In genomic region chrX:2469852-2470251, GRCh38 we compare ENCODE assay signal across 5 cellular contexts. TPM values are rescaled to one million over a fixed set of nuclear protein-coding genes. Genes with fewer than 3 reads are reported as not detected.
A peak's percentile ranks its signal among the peaks of the same experiment; 100 is the strongest.
DNase-seq lines count a peak whose midpoint lies in the region; ATAC-seq, FAIRE-seq and TF ChIP-seq lines count a peak whose summit lies in the region.
"Not testable (repeated sequence)": the region's sequence is repeated elsewhere in the genome, so short reads cannot be mapped to it uniquely, and the experiment has no call there.

No MANE protein-coding gene starts in this region.

- peaks cover 45% of the 10 kb centered on the region for H3K36me3 Mint-ChIP-seq in Caco-2 (ENCODE audit: insufficient read depth, unreplicated experiment)
- peaks cover 23% of the 10 kb centered on the region for H3K36me3 Mint-ChIP-seq in neural progenitor cell

- peaks cover 21% of the 10 kb centered on the region for H3K4me1 Mint-ChIP-seq in Caco-2 (ENCODE audit: low read depth, unreplicated experiment)
- H3K4me1 Mint-ChIP-seq in neural progenitor cell, result not testable (repeated sequence)

- TF ChIP-seq CTCF in Caco-2 (IDR thresholded peaks at IDR 0.05; ENCODE audit: insufficient read depth in 1 of 2, low read depth in 1 of 2, low read length in 1 of 2, severe bottlenecking in 1 of 2, unreplicated experiment in 1 of 2); HEK293 (tag by site-specific recombination; IDR thresholded peaks at IDR 0.05); K562 (IDR thresholded peaks at IDR 0.05 in 2 of 3, conservative IDR thresholded peaks at IDR 0.05 in 1 of 3; ENCODE audit: insufficient read depth in 2 of 3, low read depth in 1 of 3, low read length in 3 of 3); keratinocyte (optimal IDR thresholded peaks at IDR 0.05 in 1 of 3, IDR thresholded peaks at IDR 0.05 in 1 of 3, conservative IDR thresholded peaks at IDR 0.05 in 1 of 3; ENCODE audit: extremely low read depth in 1 of 3, insufficient read depth in 2 of 3, low read length in 3 of 3); neural progenitor cell (IDR thresholded peaks at IDR 0.05): not testable (repeated sequence)

- not testable (repeated sequence) for H3K9me3 ChIP-seq in Caco-2; HEK293 (ENCODE audit: control insufficient read depth, insufficient read depth, low read depth, low read length); K562 (replicated peaks; ENCODE audit: control insufficient read depth, insufficient read depth, low read depth, low read length); keratinocyte (ENCODE audit: control insufficient read depth, low read depth, low read length); neural progenitor cell (ENCODE audit: low read depth)

- dilution Hi-C loops in keratinocyte (cut with MboI; ENCODE audit: extremely low pct_ligation_motif_present, low sequenced_read_pairs), result not testable (repeated sequence)

- H3K9me1 ChIP-seq in K562 (ENCODE audit: control insufficient read depth, insufficient read depth, low read length); keratinocyte (ENCODE audit: control insufficient read depth, extremely low read depth, insufficient read depth, low read length): not testable (repeated sequence)

- intact Hi-C loops in Caco-2 (cut with micrococcal nuclease; ENCODE audit: unreplicated experiment); K562 (cut with micrococcal nuclease): not testable (repeated sequence)

- TF ChIP-seq EP300 in K562 (IDR thresholded peaks at IDR 0.05; ENCODE audit: low read length), result not testable (repeated sequence)

- H3K4me1 ChIP-seq in Caco-2, result peaks cover 36% of the 10 kb centered on the region
- H3K4me1 ChIP-seq in HEK293 (ENCODE audit: control insufficient read depth, insufficient read depth, low read length); K562 (replicated peaks in 1 of 2; ENCODE audit: control insufficient read depth in 2 of 2, insufficient read depth in 2 of 2, low read length in 2 of 2); keratinocyte (ENCODE audit: control insufficient read depth, extremely low read depth, insufficient read depth, low read length); neural progenitor cell: not testable (repeated sequence)

- not testable (repeated sequence) for H3K36me3 ChIP-seq in Caco-2 (ENCODE audit: control insufficient read depth, insufficient read depth, low read length); HEK293 (ENCODE audit: control insufficient read depth in 2 of 2, insufficient read depth in 1 of 2, low read length in 2 of 2); K562 (ENCODE audit: control insufficient read depth, insufficient read depth, low read length); keratinocyte (ENCODE audit: control insufficient read depth in 2 of 2, extremely low read depth in 1 of 2, insufficient read depth in 2 of 2, low read length in 2 of 2); neural progenitor cell

- H3K27ac Mint-ChIP-seq in Caco-2 (ENCODE audit: unreplicated experiment), result peak overlapping the region; percentile 66
- H3K27ac Mint-ChIP-seq in neural progenitor cell, result not testable (repeated sequence)

- POLR2A ChIA-PET in Caco-2 (lab: Charles Lee); HEK293 (lab: Yijun Ruan, JAX); K562 (lab: Yijun Ruan, JAX): not testable (repeated sequence)

- not testable (repeated sequence) for H3K9me3 Mint-ChIP-seq in Caco-2 (ENCODE audit: unreplicated experiment)
- peaks cover 29% of the 10 kb centered on the region for H3K9me3 Mint-ChIP-seq in neural progenitor cell

- H4K20me1 ChIP-seq in K562 (replicated peaks; ENCODE audit: control insufficient read depth, insufficient read depth, low read length); keratinocyte (ENCODE audit: control insufficient read depth, extremely low read depth, insufficient read depth, low read length); neural progenitor cell (ENCODE audit: low read depth): not testable (repeated sequence)

- not testable (repeated sequence) for TF ChIP-seq POLR2A in K562 (conservative IDR thresholded peaks at IDR 0.05)

- FAIRE-seq in K562 (lab: Jason Lieb, UNC), result not testable (repeated sequence)
- peak; percentile 34 for FAIRE-seq in keratinocyte (lab: Jason Lieb, UNC)

- not testable (repeated sequence) for H3K9ac ChIP-seq in K562 (ENCODE audit: insufficient read depth in 1 of 2, low read depth in 2 of 2, low read length in 2 of 2); keratinocyte (ENCODE audit: control insufficient read depth, extremely low read depth, insufficient read depth, low read length); neural progenitor cell

- H3K27ac ChIP-seq in HEK293 (ENCODE audit: extremely low read depth, low read depth, low read length); K562 (ENCODE audit: extremely low read depth, low read depth, low read length); keratinocyte (ENCODE audit: control insufficient read depth, insufficient read depth, low read length); neural progenitor cell: not testable (repeated sequence)

- H3K4me3 ChIP-seq in Caco-2 (ENCODE audit: low read depth, low read length); HEK293 (ENCODE audit: low read depth, low read length); K562; keratinocyte (ENCODE audit: control insufficient read depth in 2 of 3, extremely low read depth in 1 of 3, insufficient read depth in 2 of 3, low read depth in 1 of 3, low read length in 3 of 3); neural progenitor cell: not testable (repeated sequence)

- not testable (repeated sequence) for H3K4me2 ChIP-seq in K562 (ENCODE audit: insufficient read depth, low read length); keratinocyte (ENCODE audit: control insufficient read depth, extremely low read depth, insufficient read depth, low read depth, low read length); neural progenitor cell

- H2AFZ ChIP-seq in K562 (ENCODE audit: low read depth, low read length); keratinocyte (ENCODE audit: control insufficient read depth, low read length); neural progenitor cell (replicated peaks): not testable (repeated sequence)

- BruUV-seq in Caco-2 (replicated peaks; lab: Mats Ljungman, UMichigan); K562 (replicated peaks; lab: Mats Ljungman, UMichigan): not testable (repeated sequence)

- CTCF ChIA-PET in Caco-2 (lab: Charles Lee); HEK293 (lab: Yijun Ruan, JAX); K562 (lab: Yijun Ruan, JAX; ENCODE audit: low intra/inter-chr PET ratio): not testable (repeated sequence)

- H3K27me3 Mint-ChIP-seq in Caco-2 (ENCODE audit: insufficient read depth, unreplicated experiment); neural progenitor cell (ENCODE audit: insufficient read depth, low read depth): not testable (repeated sequence)

- not testable (repeated sequence) for H3K79me2 ChIP-seq in K562 (ENCODE audit: control insufficient read depth, insufficient read depth, low read length)
- H3K79me2 ChIP-seq in keratinocyte (ENCODE audit: control insufficient read depth, insufficient read depth, low read length) (peaks cover 36% of the 10 kb centered on the region), neural progenitor cell (ENCODE audit: low read depth) (peaks cover 85% of the 10 kb centered on the region)

- not testable (repeated sequence) for TF ChIP-seq RAD21 in K562 (CRISPR knock-in tag; conservative IDR thresholded peaks at IDR 0.05 in 1 of 2, IDR thresholded peaks at IDR 0.05 in 1 of 2)

- ATAC-seq in K562, result not testable (repeated sequence)

- H3F3A ChIP-seq in neural progenitor cell (ENCODE audit: low read depth), result not testable (repeated sequence)

- H3K4me3 Mint-ChIP-seq in Caco-2 (ENCODE audit: unreplicated experiment), result not testable (repeated sequence)
- H3K4me3 Mint-ChIP-seq in neural progenitor cell, result peak overlapping the region; percentile 2

- DNase-seq in Caco-2; K562 (ENCODE audit: extremely low read depth in 1 of 4, low spot score in 3 of 4); keratinocyte (ENCODE audit: low read depth, low spot score); neural progenitor cell (ENCODE audit: low spot score): not testable (repeated sequence)

- not testable (repeated sequence) for H3K27me3 ChIP-seq in Caco-2 (replicated peaks; ENCODE audit: control insufficient read depth, insufficient read depth, low read length); K562 (ENCODE audit: control insufficient read depth in 2 of 2, insufficient read depth in 2 of 2, low read length in 2 of 2); keratinocyte (ENCODE audit: control insufficient read depth, extremely low read depth, insufficient read depth, low read length); neural progenitor cell

- in situ Hi-C loops in K562 (cut with MboI), result loop anchor here (10.0 kb wide), 1 partner anchor 805 kb away; no protein-coding TSS in a partner anchor

- 52% methylated on average over 2 of the region's 4 CpGs for WGBS in K562 (ENCODE audit: insufficient coverage, low coverage, missing lambda C conversion rate)

RNA-seq across cellular contexts. Expression of gene DHRSX, which starts 30.9 kb away (rescaled TPM):
- total RNA-seq in Caco-2 (2022) (54.2 and 64.1 TPM in 2 replicates), K562 (2014; rRNA removed) (6.5 and 6.9 TPM in 2 replicates), K562 (2014; rRNA removed; fragmentation: Illumina TruSeq; extraction: Trizol) (3.4 and 3.6 TPM in 2 replicates), K562 (2015; rRNA removed; fragmentation: Illumina TruSeq; extraction: Trizol) (3.6 and 4.5 TPM in 2 replicates), K562 (2021) (10.5 and 11.0 TPM in 2 replicates), neural progenitor cell (ENCODE audit: low replicate concordance) (25.6 and 31.8 TPM in 2 replicates)
- 22.8 and 25.9 TPM in 2 replicates for total RNA-seq in K562 (2011; cell fraction: chromatin; rRNA removed; ENCODE audit: low replicate concordance)
- total RNA-seq in K562 (2011; cell fraction: nucleolus; rRNA removed), result 18.4 and 20.2 TPM in 2 replicates
- 19.2 and 21.9 TPM in 2 replicates for total RNA-seq in K562 (2011; cell fraction: nucleoplasm; rRNA removed)
- polyA plus RNA-seq in K562 (2011; rRNA removed) (6.5 and 8.6 TPM in 2 replicates), K562 (2014; fragmentation: Illumina TruSeq; extraction: Trizol) (7.2 and 8.7 TPM in 2 replicates), K562 (2014; fragmentation: Nextera tagmentation; extraction: Ambion mirVana) (1 to 10 TPM in 1 of 2 experiments, under 1 TPM in 1; 0.59 to 1.0 TPM), K562 (2014; rRNA removed) (6.2 and 7.8 TPM in 2 replicates), keratinocyte (20.4 to 34.5 TPM (median 25.7 TPM) in 3 replicates)
- polyA plus RNA-seq in K562 (2011; cell fraction: cytosol; rRNA removed), result 10.6 and 13.3 TPM in 2 replicates
- 8.7 and 13.2 TPM in 2 replicates for polyA plus RNA-seq in K562 (2011; cell fraction: nucleus; rRNA removed)
- polyA plus RNA-seq in K562 (2012), result 8.1 and 9.8 TPM in 2 replicates
- polyA minus RNA-seq in K562 (2011; rRNA and poly(A)+ RNA removed), result 9.8 and 11.9 TPM in 2 replicates
- 2.5 and 5.4 TPM in 2 replicates for polyA minus RNA-seq in K562 (2011; cell fraction: cytosol; rRNA and poly(A)+ RNA removed)
- 5.0 and 9.9 TPM in 2 replicates for polyA minus RNA-seq in K562 (2011; cell fraction: nucleus; rRNA and poly(A)+ RNA removed)
- 13.1 TPM for polyA plus RNA-seq in keratinocyte (2011; ENCODE audit: low read depth)
- polyA plus RNA-seq in keratinocyte (2011; cell fraction: cytosol; rRNA removed), result 37.6 and 39.3 TPM in 2 replicates
- 33.3 and 36.0 TPM in 2 replicates for polyA plus RNA-seq in keratinocyte (2011; cell fraction: nucleus; rRNA removed)
- polyA plus RNA-seq in keratinocyte (2012; ENCODE audit: low replicate concordance), result 20.5 and 26.5 TPM in 2 replicates
- polyA minus RNA-seq in keratinocyte, result 24.9 to 44.5 TPM (median 33.0 TPM) in 3 replicates
- 34.7 TPM for polyA minus RNA-seq in keratinocyte (2011; cell fraction: cytosol; rRNA and poly(A)+ RNA removed)
- polyA minus RNA-seq in keratinocyte (2011; cell fraction: nucleus; rRNA and poly(A)+ RNA removed), result 15.3 and 21.3 TPM in 2 replicates

RNA-seq across cellular contexts. Expression of gene ZBED1, which starts 30.9 kb away (rescaled TPM):
- 63.7 and 68.8 TPM in 2 replicates for total RNA-seq in Caco-2 (2022)
- 18.5 and 26.9 TPM in 2 replicates for total RNA-seq in K562 (2011; cell fraction: chromatin; rRNA removed; ENCODE audit: low replicate concordance)
- total RNA-seq in K562 (2011; cell fraction: nucleolus; rRNA removed), result 18.0 and 21.3 TPM in 2 replicates
- 12.4 and 13.6 TPM in 2 replicates for total RNA-seq in K562 (2011; cell fraction: nucleoplasm; rRNA removed)
- total RNA-seq in K562 (2014; rRNA removed), result 17.7 and 19.8 TPM in 2 replicates
- total RNA-seq in K562 (2014; rRNA removed; fragmentation: Illumina TruSeq; extraction: Trizol), result 10.8 and 13.9 TPM in 2 replicates
- total RNA-seq in K562 (2015; rRNA removed; fragmentation: Illumina TruSeq; extraction: Trizol), result 15.2 TPM in 2 replicates
- total RNA-seq in K562 (2021), result 26.9 and 27.6 TPM in 2 replicates
- 7.8 and 8.1 TPM in 2 replicates for polyA plus RNA-seq in K562 (2011; rRNA removed)
- 7.9 and 17.2 TPM in 2 replicates for polyA plus RNA-seq in K562 (2011; cell fraction: cytosol; rRNA removed)
- 3.3 and 5.1 TPM in 2 replicates for polyA plus RNA-seq in K562 (2011; cell fraction: nucleus; rRNA removed)
- polyA plus RNA-seq in K562 (2012), result 13.5 and 20.7 TPM in 2 replicates
- 16.3 and 17.7 TPM in 2 replicates for polyA plus RNA-seq in K562 (2014; fragmentation: Illumina TruSeq; extraction: Trizol)
- polyA plus RNA-seq in K562 (2014; fragmentation: Nextera tagmentation; extraction: Ambion mirVana), result 1 to 10 TPM in 1 of 2 experiments, under 1 TPM in 1; 0.61 to 2.6 TPM
- 13.7 and 16.5 TPM in 2 replicates for polyA plus RNA-seq in K562 (2014; rRNA removed)
- 6.7 and 10.2 TPM in 2 replicates for polyA minus RNA-seq in K562 (2011; rRNA and poly(A)+ RNA removed)
- 19.8 and 20.0 TPM in 2 replicates for polyA minus RNA-seq in K562 (2011; cell fraction: cytosol; rRNA and poly(A)+ RNA removed)
- 3.4 and 5.1 TPM in 2 replicates for polyA minus RNA-seq in K562 (2011; cell fraction: nucleus; rRNA and poly(A)+ RNA removed)
- polyA plus RNA-seq in keratinocyte, result 9.0 to 15.0 TPM (median 13.8 TPM) in 3 replicates
- polyA plus RNA-seq in keratinocyte (2011; ENCODE audit: low read depth), result 11.4 TPM
- 7.1 and 13.9 TPM in 2 replicates for polyA plus RNA-seq in keratinocyte (2011; cell fraction: cytosol; rRNA removed)
- polyA plus RNA-seq in keratinocyte (2011; cell fraction: nucleus; rRNA removed), result 10.7 and 13.7 TPM in 2 replicates
- 10.7 and 13.6 TPM in 2 replicates for polyA plus RNA-seq in keratinocyte (2012; ENCODE audit: low replicate concordance)
- polyA minus RNA-seq in keratinocyte, result 10.3 to 16.3 TPM (median 12.5 TPM) in 3 replicates
- polyA minus RNA-seq in keratinocyte (2011; cell fraction: cytosol; rRNA and poly(A)+ RNA removed), result 24.4 TPM
- 12.7 and 18.6 TPM in 2 replicates for polyA minus RNA-seq in keratinocyte (2011; cell fraction: nucleus; rRNA and poly(A)+ RNA removed)
- 36.9 and 37.0 TPM in 2 replicates for total RNA-seq in neural progenitor cell (ENCODE audit: low replicate concordance)
